In genomic region chr17:82938486-82939212, GRCh38 we compare ENCODE assay signal across 16 cellular contexts.
DNase-seq lines count a peak whose midpoint lies in the region; TF ChIP-seq lines count a peak whose summit lies in the region.
"Had no signal": no experiment of that assay in that cellular context is flagged by ENCODE, and none has a peak within 500 bp of the region (broad histone marks: within the 10 kb centered on the region; RNA-seq: fewer than 3 reads in every experiment).

No MANE protein-coding gene starts in this region.

- no peak overlapping the region for H2BK120ac ChIP-seq in mesendoderm (ENCODE audit: low read depth, low read length)
- H2BK120ac ChIP-seq in trophoblast cell (ENCODE audit: insufficient read depth, low read length, poor library complexity): no peak overlapping the region

- peaks cover 91% of the 10 kb centered on the region for H3K36me3 Mint-ChIP-seq in activated T-cell treated with anti-CD3 and anti-CD28 coated beads, Interleukin-2, amount 50 U/mL, for 24 hours (ENCODE audit: low read depth)
- H3K36me3 Mint-ChIP-seq in glutamatergic neuron (ENCODE audit: unreplicated experiment) (peaks cover 18% of the 10 kb centered on the region), progenitor cell of endocrine pancreas (ENCODE audit: insufficient read depth) (peaks cover 35% of the 10 kb centered on the region)

- H2BK12ac ChIP-seq in trophoblast cell (ENCODE audit: low read length): no peak overlapping the region

- no peaks in the 10 kb centered on the region for H3K79me2 ChIP-seq in mesendoderm (ENCODE audit: control insufficient read depth, insufficient read depth, low read length)
- no peaks in the 10 kb centered on the region for H3K79me2 ChIP-seq in trophoblast cell (ENCODE audit: control insufficient read depth, insufficient read depth, low read length, poor library complexity)

- no peak overlapping the region for H4K91ac ChIP-seq in trophoblast cell (ENCODE audit: low read depth, low read length)

- no peak overlapping the region for H4K5ac ChIP-seq in mesendoderm (ENCODE audit: low read length)

- H3K23ac ChIP-seq in mesendoderm (ENCODE audit: low read length) (no peak overlapping the region), trophoblast cell (ENCODE audit: low read length) (no peak overlapping the region)

- H3K4me3 ChIP-seq in LNCaP clone FGC (ENCODE audit: low read depth, low read length) (no peak overlapping the region), mesendoderm (ENCODE audit: low read length) (no peak overlapping the region), trophoblast cell (ENCODE audit: low read depth, low read length) (no peak overlapping the region)
- H3K4me3 ChIP-seq: gastroesophageal sphincter, HAP-1, uterus had no signal

- peak; percentile 9 for DNase-seq in activated T-cell treated with anti-CD3 and anti-CD28 coated beads, Interleukin-2, amount 50 U/mL, for 24 hours
- no peak for DNase-seq in activated T-cell treated with anti-CD3 and anti-CD28 coated beads, Interleukin-2, amount 50 U/mL, for 48 hours
- DNase-seq in LNCaP clone FGC (ENCODE audit: low read depth) (peak; percentile 56), glutamatergic neuron (no peak), progenitor cell of endocrine pancreas (ENCODE audit: low spot score, unreplicated experiment) (no peak), NCI-H82 (lab: John Stamatoyannopoulos, UW) (no peak), mesendoderm (no peak), trophoblast cell (no peak)
- DNase-seq: midbrain, NCI-H226, SHP77 had no signal

- no peak overlapping the region for H3K18ac ChIP-seq in mesendoderm (ENCODE audit: low read length)
- H3K18ac ChIP-seq in trophoblast cell (ENCODE audit: low read length): no peak overlapping the region

- H4K12ac ChIP-seq in trophoblast cell (ENCODE audit: low read depth, low read length): no peak overlapping the region

- no peak overlapping the region for H3K4me2 ChIP-seq in mesendoderm (ENCODE audit: low read length)
- H3K4me2 ChIP-seq in trophoblast cell (ENCODE audit: low read length): no peak overlapping the region

- no peaks in the 10 kb centered on the region for H3K27me3 Mint-ChIP-seq in activated T-cell treated with anti-CD3 and anti-CD28 coated beads, Interleukin-2, amount 50 U/mL, for 24 hours
- H3K27me3 Mint-ChIP-seq in glutamatergic neuron (ENCODE audit: unreplicated experiment): peaks cover 6% of the 10 kb centered on the region
- no peaks in the 10 kb centered on the region for H3K27me3 Mint-ChIP-seq in progenitor cell of endocrine pancreas
- H3K27me3 Mint-ChIP-seq: stimulated activated naive CD8-positive, alpha-beta T cell treated with anti-CD3 and anti-CD28 coated beads, Interleukin-15, Interleukin-2, amounts not matched to agents 100 ng/mL and 50 ng/mL, for 24 hours had no signal

- H3K79me1 ChIP-seq in mesendoderm (ENCODE audit: low read length) (no peaks in the 10 kb centered on the region), trophoblast cell (ENCODE audit: low read length) (no peaks in the 10 kb centered on the region)

- H3K36me3 ChIP-seq in mesendoderm (ENCODE audit: control insufficient read depth, insufficient read depth, low read length) (peaks cover 2% of the 10 kb centered on the region), trophoblast cell (ENCODE audit: control insufficient read depth in 1 of 2, insufficient read depth in 2 of 2, low read length in 2 of 2) (peaks cover 48 to 56% of the 10 kb centered on the region in 2 experiments)
- H3K36me3 ChIP-seq: uterus had no signal

- H3K4me1 Mint-ChIP-seq in activated T-cell treated with anti-CD3 and anti-CD28 coated beads, Interleukin-2, amount 50 U/mL, for 24 hours (ENCODE audit: low read depth): no peaks in the 10 kb centered on the region
- H3K4me1 Mint-ChIP-seq in glutamatergic neuron (ENCODE audit: low read depth, unreplicated experiment): peaks cover 1% of the 10 kb centered on the region
- H3K4me1 Mint-ChIP-seq in progenitor cell of endocrine pancreas (ENCODE audit: low read depth): peaks cover 5% of the 10 kb centered on the region

- H3K27ac Mint-ChIP-seq in activated T-cell treated with anti-CD3 and anti-CD28 coated beads, Interleukin-2, amount 50 U/mL, for 24 hours: no peak overlapping the region
- H3K27ac Mint-ChIP-seq in glutamatergic neuron (ENCODE audit: unreplicated experiment) (peak overlapping the region; percentile 10), progenitor cell of endocrine pancreas (peak overlapping the region; percentile 87)
- H3K27ac Mint-ChIP-seq: stimulated activated naive CD8-positive, alpha-beta T cell treated with anti-CD3 and anti-CD28 coated beads, Interleukin-15, Interleukin-2, amounts not matched to agents 100 ng/mL and 50 ng/mL, for 24 hours; T-helper 1 cell treated with Interleukin-12 subunit alpha and Interleukin-12 subunit beta and Interleukin-4 antibody, amounts not matched to agents 30 μg/mL and 1 μg/mL, for 36 hours had no signal

- H2AK5ac ChIP-seq in mesendoderm (ENCODE audit: low read length) (no peak overlapping the region), trophoblast cell (ENCODE audit: low read length) (no peak overlapping the region)

- H3K4me1 ChIP-seq in mesendoderm (ENCODE audit: control insufficient read depth, low read depth, low read length): no peaks in the 10 kb centered on the region
- no peaks in the 10 kb centered on the region for H3K4me1 ChIP-seq in trophoblast cell (ENCODE audit: control insufficient read depth in 1 of 2, insufficient read depth in 2 of 2, low read length in 2 of 2)
- H3K4me1 ChIP-seq: gastroesophageal sphincter, HAP-1, uterus had no signal

- H3K4ac ChIP-seq in mesendoderm (ENCODE audit: low read depth, low read length) (no peak overlapping the region), trophoblast cell (ENCODE audit: low read depth, low read length) (no peak overlapping the region)

- no peak overlapping the region for H2AFZ ChIP-seq in trophoblast cell (ENCODE audit: insufficient read depth, low read length, poor library complexity)

- H3K56ac ChIP-seq in mesendoderm (ENCODE audit: low read length): no peak overlapping the region

- H2BK15ac ChIP-seq in mesendoderm (replicated peaks; ENCODE audit: low read depth): no peak overlapping the region

- peaks cover 12% of the 10 kb centered on the region for H3K9me3 ChIP-seq in trophoblast cell (ENCODE audit: insufficient read depth, low read depth, low read length)
- H3K9me3 ChIP-seq: HAP-1, uterus had no signal

- H3K4me3 Mint-ChIP-seq in activated T-cell treated with anti-CD3 and anti-CD28 coated beads, Interleukin-2, amount 50 U/mL, for 24 hours: no peak overlapping the region
- H3K4me3 Mint-ChIP-seq in glutamatergic neuron (ENCODE audit: unreplicated experiment) (no peak overlapping the region), progenitor cell of endocrine pancreas (ENCODE audit: low read depth) (no peak overlapping the region)
- H3K4me3 Mint-ChIP-seq: stimulated activated naive CD8-positive, alpha-beta T cell treated with anti-CD3 and anti-CD28 coated beads, Interleukin-15, Interleukin-2, amounts not matched to agents 100 ng/mL and 50 ng/mL, for 24 hours; T-helper 1 cell treated with Interleukin-12 subunit alpha and Interleukin-12 subunit beta and Interleukin-4 antibody, amounts not matched to agents 30 μg/mL and 1 μg/mL, for 36 hours had no signal

- TF ChIP-seq CTCF in LNCaP clone FGC (IDR thresholded peaks at IDR 0.05; ENCODE audit: control insufficient read depth, extremely low read depth, insufficient read depth): no peak
- no peak for TF ChIP-seq CTCF in glutamatergic neuron (IDR thresholded peaks at IDR 0.05; ENCODE audit: partially characterized antibody, unreplicated experiment)
- TF ChIP-seq CTCF in progenitor cell of endocrine pancreas (IDR thresholded peaks at IDR 0.05; ENCODE audit: unreplicated experiment): no peak

- no peak overlapping the region for H3K9ac ChIP-seq in mesendoderm (ENCODE audit: low read length)
- no peak overlapping the region for H3K9ac ChIP-seq in trophoblast cell (ENCODE audit: low read length)

- no CpG with 5 or more reads among the region's 13 CpGs for WGBS in mesendoderm (ENCODE audit: extremely low coverage, insufficient coverage, low lambda C conversion rate)
- no CpG with 5 or more reads among the region's 13 CpGs for WGBS in trophoblast cell (ENCODE audit: extremely low coverage, insufficient coverage, insufficient read length)

- H2BK5ac ChIP-seq in mesendoderm (ENCODE audit: low read length): no peak overlapping the region
- no peak overlapping the region for H2BK5ac ChIP-seq in trophoblast cell (ENCODE audit: low read depth, low read length, poor library complexity)

- H4K8ac ChIP-seq in mesendoderm (ENCODE audit: low read depth, low read length): no peak overlapping the region
- H4K8ac ChIP-seq in trophoblast cell (ENCODE audit: low read depth, low read length): no peak overlapping the region

- H3K27me3 ChIP-seq in mesendoderm (ENCODE audit: insufficient read depth, low read length, poor library complexity) (no peaks in the 10 kb centered on the region), trophoblast cell (ENCODE audit: insufficient read depth, low read length) (no peaks in the 10 kb centered on the region)
- H3K27me3 ChIP-seq: gastroesophageal sphincter, uterus had no signal

- H3K27ac ChIP-seq in mesendoderm (ENCODE audit: low read depth, low read length) (no peak overlapping the region), trophoblast cell (ENCODE audit: low read depth, low read length) (no peak overlapping the region)
- H3K27ac ChIP-seq: gastroesophageal sphincter, uterus had no signal

- no peak overlapping the region for H3K14ac ChIP-seq in trophoblast cell (ENCODE audit: low read length)

- H3K9me3 Mint-ChIP-seq in activated T-cell treated with anti-CD3 and anti-CD28 coated beads, Interleukin-2, amount 50 U/mL, for 24 hours: peaks cover 2% of the 10 kb centered on the region
- H3K9me3 Mint-ChIP-seq in glutamatergic neuron (ENCODE audit: unreplicated experiment) (peaks cover 10% of the 10 kb centered on the region), progenitor cell of endocrine pancreas (ENCODE audit: low read depth) (peaks cover under 1% of the 10 kb centered on the region)

Comparison
In these comparisons a context has a peak if more than half of its experiments do, and no peak if none do; other contexts are left out.
1. DNase-seq: peak in activated T-cell treated with anti-CD3 and anti-CD28 coated beads, Interleukin-2, amount 50 U/mL, for 24 hours (single experiment) and LNCaP clone FGC (single experiment); none in activated T-cell treated with anti-CD3 and anti-CD28 coated beads, Interleukin-2, amount 50 U/mL, for 48 hours (0 of 2), glutamatergic neuron (single experiment), progenitor cell of endocrine pancreas (single experiment), NCI-H82 (single experiment), mesendoderm (single experiment) and trophoblast cell (0 of 2).